ENCODE assay signal across 18 cellular contexts in genomic region chr12:79512068-79512467, GRCh38.
DNase-seq lines count a peak whose midpoint lies in the region; ATAC-seq, FAIRE-seq and TF ChIP-seq lines count a peak whose summit lies in the region.
"Had no signal": no experiment of that assay in that cellular context is flagged by ENCODE, and none has a peak within 500 bp of the region (broad histone marks: within the 10 kb centered on the region; RNA-seq: fewer than 3 reads in every experiment).

No MANE protein-coding gene starts in this region.

- no peak overlapping the region for H3K27ac ChIP-seq in HepG2 (ENCODE audit: extremely low read length, insufficient read depth, low read length)
- H3K27ac ChIP-seq in right lobe of liver = no peak overlapping the region
- H3K27ac ChIP-seq: hepatocyte, parathyroid adenoma, vagina had no signal

- H3K9me3 ChIP-seq in HepG2 (ENCODE audit: low read length) (no peaks in the 10 kb centered on the region), right lobe of liver (no peaks in the 10 kb centered on the region)
- H3K9me3 ChIP-seq: vagina had no signal

- in situ Hi-C loops in HepG2 (cut with HindIII; ENCODE audit: extremely low pct_ligation_motif_present, low pct_unique_long_range_greater_than_20kb) = no loop called here

- POLR2A ChIA-PET in HepG2 (lab: Yijun Ruan, JAX) = no interaction called here

- H3K4me1 ChIP-seq in HepG2 (ENCODE audit: insufficient read depth, low read length) = peaks cover 6% of the 10 kb centered on the region
- no peaks in the 10 kb centered on the region for H3K4me1 ChIP-seq in right lobe of liver
- H3K4me1 ChIP-seq: vagina had no signal

- no peaks in the 10 kb centered on the region for H3K36me3 ChIP-seq in HepG2 (replicated peaks in 1 of 2; ENCODE audit: control insufficient read depth in 1 of 2, insufficient read depth in 2 of 2, low read length in 2 of 2)
- no peaks in the 10 kb centered on the region for H3K36me3 ChIP-seq in right lobe of liver
- H3K36me3 ChIP-seq: vagina had no signal

- H3K79me2 ChIP-seq in HepG2 (ENCODE audit: insufficient read depth, low read length) = no peaks in the 10 kb centered on the region
- H3K79me2 ChIP-seq: hepatocyte, parathyroid adenoma had no signal

- H3K36me3 Mint-ChIP-seq in endothelial cell (ENCODE audit: low read depth, unreplicated experiment) = peaks cover 3% of the 10 kb centered on the region

- no peaks in the 10 kb centered on the region for H4K20me1 ChIP-seq in HepG2 (ENCODE audit: insufficient read depth, low read length)

- no peaks in the 10 kb centered on the region for H3K9me3 Mint-ChIP-seq in endothelial cell (ENCODE audit: unreplicated experiment)

- H3K4me3 Mint-ChIP-seq in endothelial cell (ENCODE audit: unreplicated experiment) = no peak overlapping the region

- TF ChIP-seq EP300 in HepG2 (IDR thresholded peaks at IDR 0.05; ENCODE audit: low read depth in 2 of 2, low read length in 2 of 2) = no peak
- TF ChIP-seq EP300 in HepG2 (CRISPR knock-in tag; IDR thresholded peaks at IDR 0.05; ENCODE audit: borderline replicate concordance) = no peak

- TF ChIP-seq CTCF in HepG2 (CRISPR knock-in tag; IDR thresholded peaks at IDR 0.05) (peak; percentile 47), right lobe of liver (IDR thresholded peaks at IDR 0.05) (no peak), endothelial cell (IDR thresholded peaks at IDR 0.05; ENCODE audit: unreplicated experiment) (no peak)

- H3K4me3 ChIP-seq in HepG2 (replicated peaks in 1 of 3; ENCODE audit: insufficient read depth in 1 of 3, low read depth in 2 of 3, low read length in 3 of 3) (no peak overlapping the region), right lobe of liver (no peak overlapping the region)
- H3K4me3 ChIP-seq: hepatocyte, vagina had no signal

- H3K27me3 ChIP-seq in HepG2 (ENCODE audit: control insufficient read depth in 1 of 2, insufficient read depth in 2 of 2, low read length in 2 of 2) (no peaks in the 10 kb centered on the region), right lobe of liver (no peaks in the 10 kb centered on the region)
- H3K27me3 ChIP-seq: hepatocyte, vagina had no signal

- no peak overlapping the region for H3K4me2 ChIP-seq in HepG2 (ENCODE audit: low read depth, low read length)
- H3K4me2 ChIP-seq: hepatocyte had no signal

- no peak for FAIRE-seq in HepG2 (lab: Jason Lieb, UNC)
- FAIRE-seq: endometrium had no signal

- H3K9ac ChIP-seq in HepG2 (ENCODE audit: insufficient read depth, low read depth, low read length) = no peak overlapping the region
- H3K9ac ChIP-seq: parathyroid adenoma had no signal

- peaks cover 12% of the 10 kb centered on the region for H3K4me1 Mint-ChIP-seq in endothelial cell (ENCODE audit: unreplicated experiment)

- intact Hi-C loops in HepG2 (cut with micrococcal nuclease; ENCODE audit: unreplicated experiment) (no loop called here), right lobe of liver (cut with DNase I) (no loop called here)

- WGBS in HepG2 (ENCODE audit: low lambda C conversion rate) = 99% methylated on average over 6 of the region's 6 CpGs
- WGBS in right lobe of liver (ENCODE audit: insufficient coverage, low coverage, low lambda C conversion rate, missing lambda C conversion rate) = 80% methylated on average over 4 of the region's 6 CpGs

- H2AFZ ChIP-seq in HepG2 (ENCODE audit: low read length) = no peak overlapping the region
- H2AFZ ChIP-seq: hepatocyte, parathyroid adenoma had no signal

- CTCF ChIA-PET in HepG2 (lab: Yijun Ruan, JAX; ENCODE audit: low intra/inter-chr PET ratio, low total read pairs) = no interaction called here

- DNase-seq in HepG2 (ENCODE audit: low spot score) (no peak), right lobe of liver (no peak), NCI-H69 (lab: John Stamatoyannopoulos, UW) (peak; percentile 26), endothelial cell (ENCODE audit: low spot score) (peak; percentile 8), AML-193 (lab: John Stamatoyannopoulos, UW) (no peak)
- no peak for DNase-seq in activated effector memory CD4-positive, alpha-beta T cell treated with anti-CD3 and anti-CD28 coated beads, Interleukin-2, amount 50 U/mL, for 16 hours
- DNase-seq: activated CD4-positive, CD25-positive, alpha-beta regulatory T cell treated with anti-CD3 and anti-CD28 coated beads, Interleukin-2, amount 50 U/mL, for 72 hours; activated T-cell treated with anti-CD3 and anti-CD28 coated beads, Interleukin-2, amount 50 U/mL, for 48 hours; GF-D8; mesenchymal stem cell; NCI-H1417 treated with DMSO at 0.1 percent for 48 hours; NCI-H82 had no signal

- no peak overlapping the region for H3K27ac Mint-ChIP-seq in endothelial cell (ENCODE audit: unreplicated experiment)

- no TSS peak for BruUV-seq in HepG2 (replicated peaks; lab: Mats Ljungman, UMichigan)

- peak; percentile 46; the same call in 2 of the 3 replicates for ATAC-seq in HepG2
- no peak for ATAC-seq in right lobe of liver
- ATAC-seq in HG02852 (IDR thresholded peaks at IDR 0.05; ENCODE audit: unreplicated experiment) = no peak
- ATAC-seq in HG03354 (IDR thresholded peaks at IDR 0.05; ENCODE audit: poor library complexity, severe bottlenecking, unreplicated experiment) = no peak

- TF ChIP-seq POLR2A in HepG2 (IDR thresholded peaks at IDR 0.05; ENCODE audit: insufficient read depth in 1 of 2, low read depth in 2 of 2, low read length in 2 of 2) (no peak), right lobe of liver (IDR thresholded peaks at IDR 0.05) (no peak)

- TF ChIP-seq RAD21 in HepG2 (CRISPR knock-in tag; IDR thresholded peaks at IDR 0.05) = no peak

- peaks cover 1% of the 10 kb centered on the region for H3K27me3 Mint-ChIP-seq in endothelial cell (ENCODE audit: unreplicated experiment)

TF ChIP-seq in HepG2, 621 proteins besides CTCF, POLR2A, EP300 and RAD21 (continues in another document):
- no peak for TF ChIP-seq SIN3A (IDR thresholded peaks at IDR 0.05; ENCODE audit: borderline replicate concordance, low read depth, low read length)
- peak; percentile 56 for TF ChIP-seq STAG1 (CRISPR knock-in tag; IDR thresholded peaks at IDR 0.05)
- no peak for TF ChIP-seq HOXD1 (CRISPR knock-in tag; IDR thresholded peaks at IDR 0.05)
- TF ChIP-seq SMAD9 (CRISPR knock-in tag; IDR thresholded peaks at IDR 0.05) = no peak
- TF ChIP-seq ZNF460 (CRISPR knock-in tag; IDR thresholded peaks at IDR 0.05; ENCODE audit: borderline replicate concordance) = no peak
- TF ChIP-seq ZBTB33 (CRISPR knock-in tag; IDR thresholded peaks at IDR 0.05) = peak; percentile 69; the same call in 1 of the 2 replicates

Comparison
In these comparisons a context has a peak if more than half of its experiments do, and no peak if none do; other contexts are left out.
1. DNase-seq: peak in NCI-H69 (single experiment) and endothelial cell (single experiment); none in HepG2 (single experiment), right lobe of liver (0 of 3), activated effector memory CD4-positive, alpha-beta T cell treated with anti-CD3 and anti-CD28 coated beads, Interleukin-2, amount 50 U/mL, for 16 hours (single experiment) and AML-193 (0 of 2).